1 cellular context compared by ENCODE assay signal in genomic region chr5:155089649-155090048, GRCh38.
TF ChIP-seq lines count a peak whose summit lies in the region.

No MANE protein-coding gene starts in this region.

TF ChIP-seq in SK-N-SH, 30 proteins besides CTCF, POLR2A, EP300 and RAD21 (continued from another document):
- TF ChIP-seq IRF3 (IDR thresholded peaks at IDR 0.05; ENCODE audit: low read depth, low read length) (no peak), FOSL2 (IDR thresholded peaks at IDR 0.05; ENCODE audit: borderline replicate concordance, low read depth) (no peak), EZH2phosphoT487 (IDR thresholded peaks at IDR 0.05; ENCODE audit: borderline replicate concordance, low read depth) (no peak), NFIC (IDR thresholded peaks at IDR 0.05; ENCODE audit: borderline replicate concordance) (no peak), SMC3 (IDR thresholded peaks at IDR 0.05; ENCODE audit: low read depth, low read length) (no peak), FOXM1 (IDR thresholded peaks at IDR 0.05; ENCODE audit: low read depth) (no peak), POLR2AphosphoS5 (IDR thresholded peaks at IDR 0.05; ENCODE audit: low read depth, low read length) (no peak), TAF1 (IDR thresholded peaks at IDR 0.05; ENCODE audit: borderline replicate concordance, low read depth, low read length) (no peak), JUND (IDR thresholded peaks at IDR 0.05) (no peak), CHD2 (IDR thresholded peaks at IDR 0.05; ENCODE audit: low read length, partially characterized antibody) (no peak), FOXJ3 (CRISPR knock-in tag; IDR thresholded peaks at IDR 0.05) (no peak), USF2 (IDR thresholded peaks at IDR 0.05; ENCODE audit: borderline replicate concordance, low read depth, low read length) (no peak), NRF1 (IDR thresholded peaks at IDR 0.05; ENCODE audit: low read depth, low read length) (no peak), TCF12 (IDR thresholded peaks at IDR 0.05) (no peak), PBX3 (IDR thresholded peaks at IDR 0.05) (no peak), RXRA (IDR thresholded peaks at IDR 0.05; ENCODE audit: borderline replicate concordance, low read depth) (no peak)
